In the genomic region with DNA sequence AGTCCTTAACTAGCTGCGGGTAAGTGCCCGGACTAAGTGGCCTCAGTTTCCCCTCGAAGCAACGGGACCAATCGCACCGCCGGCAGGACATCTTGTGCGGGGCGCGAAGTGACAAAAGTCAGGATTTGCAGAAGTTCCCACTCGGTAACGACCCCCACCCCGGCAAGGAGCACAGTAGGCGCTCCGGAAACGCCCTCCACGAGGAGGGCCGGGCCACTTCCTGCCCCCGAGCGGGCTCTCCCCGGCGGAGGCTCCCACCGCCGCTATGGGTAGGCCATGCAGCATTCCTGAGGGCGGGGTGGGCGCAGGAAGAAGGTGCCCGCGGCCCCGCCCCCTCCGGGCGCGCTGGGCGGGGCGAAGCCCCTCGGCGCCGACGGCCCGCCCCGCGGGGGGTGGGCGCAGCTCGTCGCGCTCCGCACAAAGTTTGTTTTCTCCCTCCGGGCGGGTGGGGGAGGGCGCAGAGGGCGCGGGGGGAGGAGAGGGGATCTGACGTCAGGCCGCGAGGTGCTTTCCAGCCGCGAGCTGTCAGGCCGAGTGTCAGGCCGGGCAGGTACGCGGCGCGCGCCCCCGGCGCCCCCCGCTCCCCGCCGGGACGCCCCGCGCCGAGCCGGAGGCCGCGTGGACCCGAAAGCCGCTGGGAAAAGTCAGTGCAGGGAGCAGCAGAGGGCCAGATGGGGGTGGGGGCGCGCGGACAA, we compare ENCODE assay signal across 1 cellular context.
TF ChIP-seq lines count a peak whose summit lies in the region.

Gene TGIF2, plus strand, starts transcription at position 495 of the 695 bp plus-strand sequence. CDS start 5,178 bp downstream, outside the sequence.

TF ChIP-seq in K562, 482 proteins besides CTCF, POLR2A, EP300 and RAD21 (continued from another document and continues in another):
- TF ChIP-seq CTBP1 (IDR thresholded peaks at IDR 0.05; ENCODE audit: borderline replicate concordance) (peak; percentile 63; the same call in 1 of the 2 replicates), KLF6 (CRISPR knock-in tag; IDR thresholded peaks at IDR 0.05; ENCODE audit: borderline replicate concordance) (no peak), PRPF4 (IDR thresholded peaks at IDR 0.05; ENCODE audit: insufficient read depth, low read depth, low read length, poor library complexity, severe bottlenecking) (no peak), TCF3 (CRISPR knock-in tag; IDR thresholded peaks at IDR 0.05) (no peak), ZNF253 (CRISPR knock-in tag; conservative IDR thresholded peaks at IDR 0.05) (no peak), E2F4 (CRISPR knock-in tag; IDR thresholded peaks at IDR 0.05; ENCODE audit: low read depth) (0 out of 2 replicates have a peak, but pooled peaks have one; percentile 50), ZBTB11 (CRISPR knock-in tag; IDR thresholded peaks at IDR 0.05) (peak in 1 of 3 experiments; percentile 74; a peak in 2 of 6 replicates), ETV6 (IDR thresholded peaks at IDR 0.05; ENCODE audit: borderline replicate concordance in 1 of 2, low read depth in 2 of 2, low read length in 1 of 2) (no peak), ETV6 (CRISPR knock-in tag; IDR thresholded peaks at IDR 0.05; ENCODE audit: borderline replicate concordance) (no peak), MTA1 (IDR thresholded peaks at IDR 0.05; ENCODE audit: borderline replicate concordance) (no peak), ZNF224 (CRISPR knock-in tag; IDR thresholded peaks at IDR 0.05) (no peak), GATAD2A (IDR thresholded peaks at IDR 0.05) (0 out of 2 replicates have a peak, but pooled peaks have one; percentile 38), CUX1 (CRISPR knock-in tag; IDR thresholded peaks at IDR 0.05) (peak; percentile 26; the same call in 1 of the 2 replicates), SNAPC5 (CRISPR knock-in tag; IDR thresholded peaks at IDR 0.05) (no peak), KDM4B (IDR thresholded peaks at IDR 0.05; ENCODE audit: borderline replicate concordance in 2 of 2, low read depth in 1 of 2) (no peak; a peak in 1 of 4 replicates), NCOA6 (IDR thresholded peaks at IDR 0.05) (no peak), CREM (IDR thresholded peaks at IDR 0.05; ENCODE audit: low read depth) (peak; percentile 83), PHF8 (IDR thresholded peaks at IDR 0.05; ENCODE audit: borderline replicate concordance, low read length) (peak; percentile 61; the same call in 1 of the 2 replicates), ZNF146 (CRISPR knock-in tag; IDR thresholded peaks at IDR 0.05; ENCODE audit: unreplicated experiment) (no peak), DACH1 (IDR thresholded peaks at IDR 0.05; ENCODE audit: partially characterized antibody) (no peak), MAZ (CRISPR knock-in tag; conservative IDR thresholded peaks at IDR 0.05 in 1 of 2, IDR thresholded peaks at IDR 0.05 in 1 of 2) (peak; percentile 99 to 100), CHD4 (IDR thresholded peaks at IDR 0.05; ENCODE audit: insufficient read depth, insufficient replicate concordance, low read depth, low read length, poor library complexity, severe bottlenecking) (no peak), PTRF (tag; IDR thresholded peaks at IDR 0.05) (no peak), RBBP5 (IDR thresholded peaks at IDR 0.05; ENCODE audit: borderline replicate concordance, insufficient read depth, low read length, poor library complexity, severe bottlenecking) (no peak), ZKSCAN1 (IDR thresholded peaks at IDR 0.05; ENCODE audit: low read depth, low read length) (peak; percentile 94), ZNF445 (CRISPR knock-in tag; IDR thresholded peaks at IDR 0.05; ENCODE audit: low read depth) (no peak), ZSCAN29 (IDR thresholded peaks at IDR 0.05) (no peak), ZFP36 (IDR thresholded peaks at IDR 0.05; ENCODE audit: low read depth, low read length, partially characterized antibody) (no peak), ZC3H11A (IDR thresholded peaks at IDR 0.05; ENCODE audit: low read depth, low read length) (no peak), SETDB1 (IDR thresholded peaks at IDR 0.05; ENCODE audit: low read length) (no peak), SUPT5H (IDR thresholded peaks at IDR 0.05) (peak; percentile 70)
- TF ChIP-seq, protein P1, sequence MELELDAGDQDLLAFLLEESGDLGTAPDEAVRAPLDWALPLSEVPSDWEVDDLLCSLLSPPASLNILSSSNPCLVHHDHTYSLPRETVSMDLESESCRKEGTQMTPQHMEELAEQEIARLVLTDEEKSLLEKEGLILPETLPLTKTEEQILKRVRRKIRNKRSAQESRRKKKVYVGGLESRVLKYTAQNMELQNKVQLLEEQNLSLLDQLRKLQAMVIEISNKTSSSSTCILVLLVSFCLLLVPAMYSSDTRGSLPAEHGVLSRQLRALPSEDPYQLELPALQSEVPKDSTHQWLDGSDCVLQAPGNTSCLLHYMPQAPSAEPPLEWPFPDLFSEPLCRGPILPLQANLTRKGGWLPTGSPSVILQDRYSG (tag; conservative IDR thresholded peaks at IDR 0.05; ENCODE audit: low read depth): peak; percentile 63; the same call in 1 of the 2 replicates
- TF ChIP-seq, protein P2, sequence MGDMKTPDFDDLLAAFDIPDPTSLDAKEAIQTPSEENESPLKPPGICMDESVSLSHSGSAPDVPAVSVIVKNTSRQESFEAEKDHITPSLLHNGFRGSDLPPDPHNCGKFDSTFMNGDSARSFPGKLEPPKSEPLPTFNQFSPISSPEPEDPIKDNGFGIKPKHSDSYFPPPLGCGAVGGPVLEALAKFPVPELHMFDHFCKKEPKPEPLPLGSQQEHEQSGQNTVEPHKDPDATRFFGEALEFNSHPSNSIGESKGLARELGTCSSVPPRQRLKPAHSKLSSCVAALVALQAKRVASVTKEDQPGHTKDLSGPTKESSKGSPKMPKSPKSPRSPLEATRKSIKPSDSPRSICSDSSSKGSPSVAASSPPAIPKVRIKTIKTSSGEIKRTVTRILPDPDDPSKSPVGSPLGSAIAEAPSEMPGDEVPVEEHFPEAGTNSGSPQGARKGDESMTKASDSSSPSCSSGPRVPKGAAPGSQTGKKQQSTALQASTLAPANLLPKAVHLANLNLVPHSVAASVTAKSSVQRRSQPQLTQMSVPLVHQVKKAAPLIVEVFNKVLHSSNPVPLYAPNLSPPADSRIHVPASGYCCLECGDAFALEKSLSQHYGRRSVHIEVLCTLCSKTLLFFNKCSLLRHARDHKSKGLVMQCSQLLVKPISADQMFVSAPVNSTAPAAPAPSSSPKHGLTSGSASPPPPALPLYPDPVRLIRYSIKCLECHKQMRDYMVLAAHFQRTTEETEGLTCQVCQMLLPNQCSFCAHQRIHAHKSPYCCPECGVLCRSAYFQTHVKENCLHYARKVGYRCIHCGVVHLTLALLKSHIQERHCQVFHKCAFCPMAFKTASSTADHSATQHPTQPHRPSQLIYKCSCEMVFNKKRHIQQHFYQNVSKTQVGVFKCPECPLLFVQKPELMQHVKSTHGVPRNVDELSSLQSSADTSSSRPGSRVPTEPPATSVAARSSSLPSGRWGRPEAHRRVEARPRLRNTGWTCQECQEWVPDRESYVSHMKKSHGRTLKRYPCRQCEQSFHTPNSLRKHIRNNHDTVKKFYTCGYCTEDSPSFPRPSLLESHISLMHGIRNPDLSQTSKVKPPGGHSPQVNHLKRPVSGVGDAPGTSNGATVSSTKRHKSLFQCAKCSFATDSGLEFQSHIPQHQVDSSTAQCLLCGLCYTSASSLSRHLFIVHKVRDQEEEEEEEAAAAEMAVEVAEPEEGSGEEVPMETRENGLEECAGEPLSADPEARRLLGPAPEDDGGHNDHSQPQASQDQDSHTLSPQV (IDR thresholded peaks at IDR 0.05): peak; percentile 93
- TF ChIP-seq, protein P3, sequence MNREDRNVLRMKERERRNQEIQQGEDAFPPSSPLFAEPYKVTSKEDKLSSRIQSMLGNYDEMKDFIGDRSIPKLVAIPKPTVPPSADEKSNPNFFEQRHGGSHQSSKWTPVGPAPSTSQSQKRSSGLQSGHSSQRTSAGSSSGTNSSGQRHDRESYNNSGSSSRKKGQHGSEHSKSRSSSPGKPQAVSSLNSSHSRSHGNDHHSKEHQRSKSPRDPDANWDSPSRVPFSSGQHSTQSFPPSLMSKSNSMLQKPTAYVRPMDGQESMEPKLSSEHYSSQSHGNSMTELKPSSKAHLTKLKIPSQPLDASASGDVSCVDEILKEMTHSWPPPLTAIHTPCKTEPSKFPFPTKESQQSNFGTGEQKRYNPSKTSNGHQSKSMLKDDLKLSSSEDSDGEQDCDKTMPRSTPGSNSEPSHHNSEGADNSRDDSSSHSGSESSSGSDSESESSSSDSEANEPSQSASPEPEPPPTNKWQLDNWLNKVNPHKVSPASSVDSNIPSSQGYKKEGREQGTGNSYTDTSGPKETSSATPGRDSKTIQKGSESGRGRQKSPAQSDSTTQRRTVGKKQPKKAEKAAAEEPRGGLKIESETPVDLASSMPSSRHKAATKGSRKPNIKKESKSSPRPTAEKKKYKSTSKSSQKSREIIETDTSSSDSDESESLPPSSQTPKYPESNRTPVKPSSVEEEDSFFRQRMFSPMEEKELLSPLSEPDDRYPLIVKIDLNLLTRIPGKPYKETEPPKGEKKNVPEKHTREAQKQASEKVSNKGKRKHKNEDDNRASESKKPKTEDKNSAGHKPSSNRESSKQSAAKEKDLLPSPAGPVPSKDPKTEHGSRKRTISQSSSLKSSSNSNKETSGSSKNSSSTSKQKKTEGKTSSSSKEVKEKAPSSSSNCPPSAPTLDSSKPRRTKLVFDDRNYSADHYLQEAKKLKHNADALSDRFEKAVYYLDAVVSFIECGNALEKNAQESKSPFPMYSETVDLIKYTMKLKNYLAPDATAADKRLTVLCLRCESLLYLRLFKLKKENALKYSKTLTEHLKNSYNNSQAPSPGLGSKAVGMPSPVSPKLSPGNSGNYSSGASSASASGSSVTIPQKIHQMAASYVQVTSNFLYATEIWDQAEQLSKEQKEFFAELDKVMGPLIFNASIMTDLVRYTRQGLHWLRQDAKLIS (CRISPR knock-in tag; IDR thresholded peaks at IDR 0.05): no peak
